Comparison of ENCODE assay signal across 1 cellular context in the genomic region with DNA sequence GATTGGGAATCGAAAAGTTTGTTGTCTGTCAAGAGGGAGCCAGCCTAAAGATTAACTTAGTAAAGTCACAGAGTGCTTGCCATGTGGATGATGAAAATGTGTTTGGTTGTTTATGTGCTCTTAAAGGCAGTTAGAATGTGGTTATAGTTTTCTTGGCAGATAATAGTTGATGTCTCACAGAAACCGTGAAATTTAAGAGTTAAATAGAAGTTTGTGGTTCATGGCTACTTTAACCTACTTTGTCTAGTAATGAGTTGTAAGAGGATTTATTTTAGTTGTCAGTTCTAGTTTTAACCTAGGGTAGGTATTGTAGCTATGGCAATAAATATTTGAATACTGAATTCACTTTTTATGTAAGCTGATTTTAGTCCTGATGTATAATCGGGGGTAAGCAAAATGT.
TF ChIP-seq lines count a peak whose summit lies in the region.

No MANE protein-coding gene starts in this region.

TF ChIP-seq in GM23338, 12 proteins besides CTCF, POLR2A, EP300 and RAD21 (continued from another document):
- TF ChIP-seq ETS1 (IDR thresholded peaks at IDR 0.05) (no peak), JUNB (IDR thresholded peaks at IDR 0.05; ENCODE audit: unreplicated experiment) (no peak), ZNF331 (CRISPR knock-in tag; IDR thresholded peaks at IDR 0.05; ENCODE audit: low read depth) (no peak), NANOG (IDR thresholded peaks at IDR 0.05; ENCODE audit: borderline replicate concordance) (no peak), STAT1 (IDR thresholded peaks at IDR 0.05; ENCODE audit: unreplicated experiment) (no peak), EZH2 (IDR thresholded peaks at IDR 0.05; ENCODE audit: low read depth, unreplicated experiment) (no peak), CREB1 (CRISPR knock-in tag; IDR thresholded peaks at IDR 0.05; ENCODE audit: low read depth) (no peak), ZNF114 (CRISPR knock-in tag; IDR thresholded peaks at IDR 0.05) (no peak)
- TF ChIP-seq, protein P1, sequence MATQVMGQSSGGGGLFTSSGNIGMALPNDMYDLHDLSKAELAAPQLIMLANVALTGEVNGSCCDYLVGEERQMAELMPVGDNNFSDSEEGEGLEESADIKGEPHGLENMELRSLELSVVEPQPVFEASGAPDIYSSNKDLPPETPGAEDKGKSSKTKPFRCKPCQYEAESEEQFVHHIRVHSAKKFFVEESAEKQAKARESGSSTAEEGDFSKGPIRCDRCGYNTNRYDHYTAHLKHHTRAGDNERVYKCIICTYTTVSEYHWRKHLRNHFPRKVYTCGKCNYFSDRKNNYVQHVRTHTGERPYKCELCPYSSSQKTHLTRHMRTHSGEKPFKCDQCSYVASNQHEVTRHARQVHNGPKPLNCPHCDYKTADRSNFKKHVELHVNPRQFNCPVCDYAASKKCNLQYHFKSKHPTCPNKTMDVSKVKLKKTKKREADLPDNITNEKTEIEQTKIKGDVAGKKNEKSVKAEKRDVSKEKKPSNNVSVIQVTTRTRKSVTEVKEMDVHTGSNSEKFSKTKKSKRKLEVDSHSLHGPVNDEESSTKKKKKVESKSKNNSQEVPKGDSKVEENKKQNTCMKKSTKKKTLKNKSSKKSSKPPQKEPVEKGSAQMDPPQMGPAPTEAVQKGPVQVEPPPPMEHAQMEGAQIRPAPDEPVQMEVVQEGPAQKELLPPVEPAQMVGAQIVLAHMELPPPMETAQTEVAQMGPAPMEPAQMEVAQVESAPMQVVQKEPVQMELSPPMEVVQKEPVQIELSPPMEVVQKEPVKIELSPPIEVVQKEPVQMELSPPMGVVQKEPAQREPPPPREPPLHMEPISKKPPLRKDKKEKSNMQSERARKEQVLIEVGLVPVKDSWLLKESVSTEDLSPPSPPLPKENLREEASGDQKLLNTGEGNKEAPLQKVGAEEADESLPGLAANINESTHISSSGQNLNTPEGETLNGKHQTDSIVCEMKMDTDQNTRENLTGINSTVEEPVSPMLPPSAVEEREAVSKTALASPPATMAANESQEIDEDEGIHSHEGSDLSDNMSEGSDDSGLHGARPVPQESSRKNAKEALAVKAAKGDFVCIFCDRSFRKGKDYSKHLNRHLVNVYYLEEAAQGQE (IDR thresholded peaks at IDR 0.05; ENCODE audit: unreplicated experiment): no peak
